In genomic region chr9:85521331-85522197, GRCh38 we compare ENCODE assay signal across 10 cellular contexts.
DNase-seq lines count a peak whose midpoint lies in the region; ATAC-seq, FAIRE-seq and TF ChIP-seq lines count a peak whose summit lies in the region.
"Had no signal": no experiment of that assay in that cellular context is flagged by ENCODE, and none has a peak within 500 bp of the region (broad histone marks: within the 10 kb centered on the region; RNA-seq: fewer than 3 reads in every experiment).

No MANE protein-coding gene starts in this region.

- H3K27ac ChIP-seq in H1 (ENCODE audit: low read depth, low read length), result no peak overlapping the region

- H3K4me1 Mint-ChIP-seq in stimulated activated naive CD8-positive, alpha-beta T cell treated with anti-CD3 and anti-CD28 coated beads, Interleukin-15, Interleukin-2, amounts not matched to agents 100 ng/mL and 50 ng/mL, for 24 hours (ENCODE audit: low read depth), result peaks cover 8% of the 10 kb centered on the region
- peaks cover 2 to 14% (median 12%) of the 10 kb centered on the region in 4 donors for H3K4me1 Mint-ChIP-seq in naive thymus-derived CD8-positive, alpha-beta T cell

- peaks cover 0 to 7% (median 4%) of the 10 kb centered on the region in 4 experiments; a peak in 3 of 7 replicates for H3K4me1 ChIP-seq in H1 (replicated peaks in 1 of 4; ENCODE audit: control insufficient read depth in 3 of 4, insufficient read depth in 4 of 4, low read length in 3 of 4)

- DNase-seq in stimulated activated naive CD8-positive, alpha-beta T cell treated with anti-CD3 and anti-CD28 coated beads, Interleukin-15, Interleukin-2, amounts not matched to agents 100 U/mL and 50 U/mL, for 24 hours, result no peak
- DNase-seq in H1 (ENCODE audit: low read depth in 1 of 2, low spot score in 2 of 2), result no peak
- DNase-seq in naive thymus-derived CD8-positive, alpha-beta T cell, result no peak
- no peak for DNase-seq in iPS-NIHi7 (ENCODE audit: extremely low spot score)
- DNase-seq in 8988T, result no peak
- DNase-seq: NCI-H226 had no signal

- no peak overlapping the region for H4K8ac ChIP-seq in H1 (ENCODE audit: extremely low read depth, insufficient read depth, low read length)

- no peak overlapping the region for H3K14ac ChIP-seq in H1 (ENCODE audit: insufficient read length)

- peak overlapping the region; percentile 41; the same call in 1 of the 2 replicates for H2BK12ac ChIP-seq in H1 (ENCODE audit: low read depth, low read length)

- H3K27me3 ChIP-seq in H1 (replicated peaks in 1 of 4; ENCODE audit: control insufficient read depth in 3 of 4, extremely low read depth in 1 of 4, insufficient read depth in 3 of 4, low read length in 3 of 4), result peaks cover 2 to 32% (median 26%) of the 10 kb centered on the region in 4 experiments

- no peak overlapping the region for H3K23ac ChIP-seq in H1 (ENCODE audit: insufficient read length)

- TF ChIP-seq CTCF in H1 (IDR thresholded peaks at IDR 0.05; ENCODE audit: control extremely low read depth in 1 of 3, insufficient read depth in 1 of 3, low read depth in 1 of 3, low read length in 3 of 3), result no peak

- H3K27ac Mint-ChIP-seq in stimulated activated naive CD8-positive, alpha-beta T cell treated with anti-CD3 and anti-CD28 coated beads, Interleukin-15, Interleukin-2, amounts not matched to agents 100 ng/mL and 50 ng/mL, for 24 hours, result no peak overlapping the region
- peak overlapping the region in 1 of 10 donors; percentile 63 for H3K27ac Mint-ChIP-seq in naive thymus-derived CD8-positive, alpha-beta T cell

- TF ChIP-seq RAD21 in H1 (IDR thresholded peaks at IDR 0.05 in 1 of 2, conservative IDR thresholded peaks at IDR 0.05 in 1 of 2; ENCODE audit: low read depth in 2 of 2, low read length in 2 of 2), result no peak

- peak overlapping the region; percentile 78 for H3K4me3 Mint-ChIP-seq in stimulated activated naive CD8-positive, alpha-beta T cell treated with anti-CD3 and anti-CD28 coated beads, Interleukin-15, Interleukin-2, amounts not matched to agents 100 ng/mL and 50 ng/mL, for 24 hours
- peak overlapping the region in 7 of 10 donors; percentile 7 to 75 (median 56) for H3K4me3 Mint-ChIP-seq in naive thymus-derived CD8-positive, alpha-beta T cell

- H3K56ac ChIP-seq in H1 (replicated peaks; ENCODE audit: insufficient read length, low read depth, low read length), result no peak overlapping the region

- no peak overlapping the region for H2BK120ac ChIP-seq in H1 (replicated peaks; ENCODE audit: low read depth, low read length)

- H3K79me1 ChIP-seq in H1 (ENCODE audit: low read depth, low read length), result no peaks in the 10 kb centered on the region

- TF ChIP-seq POLR2A in H1 (IDR thresholded peaks at IDR 0.05; ENCODE audit: control extremely low read depth in 1 of 2, low read depth in 2 of 2, low read length in 2 of 2), result no peak

- H3K4me2 ChIP-seq in H1 (ENCODE audit: insufficient read depth in 1 of 2, low read depth in 2 of 2, low read length in 2 of 2), result peak overlapping the region in 1 of 2 experiments; percentile 83; a peak in 1 of 4 replicates

- no peak overlapping the region for H3K18ac ChIP-seq in H1 (ENCODE audit: extremely low read depth, low read length)

- TF ChIP-seq EP300 in H1 (IDR thresholded peaks at IDR 0.05; ENCODE audit: borderline replicate concordance in 1 of 2, low read depth in 2 of 2, low read length in 2 of 2), result no peak

- H3K9me3 Mint-ChIP-seq in stimulated activated naive CD8-positive, alpha-beta T cell treated with anti-CD3 and anti-CD28 coated beads, Interleukin-15, Interleukin-2, amounts not matched to agents 100 ng/mL and 50 ng/mL, for 24 hours, result no peaks in the 10 kb centered on the region
- peaks cover 0 to 4% (median 0%) of the 10 kb centered on the region in 9 donors for H3K9me3 Mint-ChIP-seq in naive thymus-derived CD8-positive, alpha-beta T cell

- H2AK5ac ChIP-seq in H1 (ENCODE audit: low read depth, low read length), result no peak overlapping the region

- H3K23me2 ChIP-seq in H1 (ENCODE audit: low read depth, low read length), result peaks cover 5% of the 10 kb centered on the region; the same call in 1 of the 2 replicates

- WGBS in H1 (ENCODE audit: extremely low coverage in 1 of 2, insufficient coverage in 1 of 2, insufficient read length in 1 of 2, insufficient replicate concordance in 2 of 2, low coverage in 1 of 2, low lambda C conversion rate in 2 of 2, missing lambda C conversion rate in 1 of 2), 2 experiments, result 91% methylated on average over 23 of the region's 23 CpGs; no CpG with 5 or more reads in 1 of the 2 experiments

- H3K9me3 ChIP-seq in H1 (ENCODE audit: insufficient read depth in 2 of 2, low read depth in 1 of 2, low read length in 1 of 2), result no peaks in the 10 kb centered on the region
- H3K9me3 ChIP-seq: mucosa of descending colon had no signal

- H2BK15ac ChIP-seq in H1 (ENCODE audit: low read length), result no peak overlapping the region

- no peak overlapping the region for H2BK5ac ChIP-seq in H1 (ENCODE audit: low read depth, low read length)

- CTCF ChIA-PET in H1 (lab: Charles Lee; ENCODE audit: partially characterized antibody), result interaction anchor here (0.7 to 2.0 kb wide), 3 partner anchors 13 to 28 kb away, joined by 3 to 6 read pairs (median 4); no protein-coding TSS in a partner anchor

- ATAC-seq in stimulated activated naive CD8-positive, alpha-beta T cell treated with anti-CD3 and anti-CD28 coated beads, Interleukin-15, Interleukin-2, amounts not matched to agents 100 U/mL and 50 U/mL, for 24 hours, result no peak
- ATAC-seq in naive thymus-derived CD8-positive, alpha-beta T cell, result no peak
- ATAC-seq in GM19395 (IDR thresholded peaks at IDR 0.05; ENCODE audit: unreplicated experiment) (no peak), GM21717 (IDR thresholded peaks at IDR 0.05; ENCODE audit: unreplicated experiment) (no peak)

- H3K36me3 ChIP-seq in H1 (ENCODE audit: control insufficient read depth in 2 of 4, insufficient read depth in 4 of 4, low read length in 3 of 4), result no peaks in the 10 kb centered on the region

- H2BK20ac ChIP-seq in H1 (ENCODE audit: low read length), result no peak overlapping the region

- H4K20me1 ChIP-seq in H1 (replicated peaks in 1 of 2; ENCODE audit: control insufficient read depth in 1 of 2, insufficient read depth in 2 of 2, low read length in 2 of 2), result no peaks in the 10 kb centered on the region

- POLR2A ChIA-PET in H1 (lab: Charles Lee; ENCODE audit: partially characterized antibody), result no interaction called here
- POLR2A ChIA-PET in naive thymus-derived CD8-positive, alpha-beta T cell (lab: Charles Lee), result no interaction called here

- no peak overlapping the region; a peak in 1 of 8 replicates for H3K4me3 ChIP-seq in H1 (ENCODE audit: extremely low read depth in 1 of 4, insufficient read depth in 2 of 4, low read depth in 3 of 4, low read length in 4 of 4)
- H3K4me3 ChIP-seq: mucosa of descending colon had no signal

- H4K5ac ChIP-seq in H1 (ENCODE audit: insufficient read length, low read depth, low read length), result no peak overlapping the region

- no peak overlapping the region for H2AFZ ChIP-seq in H1 (ENCODE audit: low read length)

- H4K91ac ChIP-seq in H1 (replicated peaks; ENCODE audit: insufficient read length, low read length), result no peak overlapping the region

- H3K36me3 Mint-ChIP-seq in stimulated activated naive CD8-positive, alpha-beta T cell treated with anti-CD3 and anti-CD28 coated beads, Interleukin-15, Interleukin-2, amounts not matched to agents 100 ng/mL and 50 ng/mL, for 24 hours (ENCODE audit: low read depth), result no peaks in the 10 kb centered on the region
- H3K36me3 Mint-ChIP-seq in naive thymus-derived CD8-positive, alpha-beta T cell, result no peaks in the 10 kb centered on the region

- no peaks in the 10 kb centered on the region for H3K79me2 ChIP-seq in H1 (ENCODE audit: control insufficient read depth in 1 of 2, insufficient read depth in 2 of 2, low read length in 2 of 2)

- H3K4ac ChIP-seq in H1 (replicated peaks; ENCODE audit: insufficient read length, low read depth, low read length), result no peak overlapping the region

- H3K9ac ChIP-seq in H1 (replicated peaks in 1 of 4; ENCODE audit: extremely low read depth in 1 of 4, low read depth in 3 of 4, low read length in 3 of 4), result no peak overlapping the region

- no peak for FAIRE-seq in H1 (lab: Jason Lieb, UNC)

- H3K27me3 Mint-ChIP-seq in stimulated activated naive CD8-positive, alpha-beta T cell treated with anti-CD3 and anti-CD28 coated beads, Interleukin-15, Interleukin-2, amounts not matched to agents 100 ng/mL and 50 ng/mL, for 24 hours, result peaks cover 68% of the 10 kb centered on the region
- H3K27me3 Mint-ChIP-seq in naive thymus-derived CD8-positive, alpha-beta T cell, result peaks cover 8 to 84% (median 38%) of the 10 kb centered on the region in 5 donors

TF ChIP-seq in H1, 55 proteins besides CTCF, POLR2A, EP300 and RAD21:
- no peak for TF ChIP-seq ATF3 (IDR thresholded peaks at IDR 0.05; ENCODE audit: insufficient read depth, low read depth, low read length)
- no peak for TF ChIP-seq TEAD4 (IDR thresholded peaks at IDR 0.05; ENCODE audit: low read depth, low read length)
- TF ChIP-seq RBBP5 (IDR thresholded peaks at IDR 0.05; ENCODE audit: borderline replicate concordance, low read depth, low read length), result no peak
- TF ChIP-seq ASH2L (IDR thresholded peaks at IDR 0.05; ENCODE audit: low read length), result no peak
- no peak for TF ChIP-seq TBP (IDR thresholded peaks at IDR 0.05; ENCODE audit: low read depth, low read length)
- TF ChIP-seq KDM4A (IDR thresholded peaks at IDR 0.05; ENCODE audit: low read depth, low read length, severe bottlenecking), result no peak
- no peak for TF ChIP-seq KDM1A (IDR thresholded peaks at IDR 0.05; ENCODE audit: borderline replicate concordance, low read length)
- no peak for TF ChIP-seq POU5F1 (IDR thresholded peaks at IDR 0.05; ENCODE audit: low read depth, low read length)
- TF ChIP-seq CEBPB (IDR thresholded peaks at IDR 0.05; ENCODE audit: low read depth, low read length), result no peak
- no peak for TF ChIP-seq ZNF274 (IDR thresholded peaks at IDR 0.05; ENCODE audit: borderline replicate concordance, extremely low read depth, low read length)
- no peak for TF ChIP-seq CTBP2 (IDR thresholded peaks at IDR 0.05; ENCODE audit: borderline replicate concordance, insufficient read depth, insufficient read length, low read length)
- no peak for TF ChIP-seq MAX (IDR thresholded peaks at IDR 0.05)
- TF ChIP-seq RNF2 (IDR thresholded peaks at IDR 0.05; ENCODE audit: borderline replicate concordance, low read depth, low read length, missing control alignments, poor library complexity, severe bottlenecking), result no peak
